In the genomic region with DNA sequence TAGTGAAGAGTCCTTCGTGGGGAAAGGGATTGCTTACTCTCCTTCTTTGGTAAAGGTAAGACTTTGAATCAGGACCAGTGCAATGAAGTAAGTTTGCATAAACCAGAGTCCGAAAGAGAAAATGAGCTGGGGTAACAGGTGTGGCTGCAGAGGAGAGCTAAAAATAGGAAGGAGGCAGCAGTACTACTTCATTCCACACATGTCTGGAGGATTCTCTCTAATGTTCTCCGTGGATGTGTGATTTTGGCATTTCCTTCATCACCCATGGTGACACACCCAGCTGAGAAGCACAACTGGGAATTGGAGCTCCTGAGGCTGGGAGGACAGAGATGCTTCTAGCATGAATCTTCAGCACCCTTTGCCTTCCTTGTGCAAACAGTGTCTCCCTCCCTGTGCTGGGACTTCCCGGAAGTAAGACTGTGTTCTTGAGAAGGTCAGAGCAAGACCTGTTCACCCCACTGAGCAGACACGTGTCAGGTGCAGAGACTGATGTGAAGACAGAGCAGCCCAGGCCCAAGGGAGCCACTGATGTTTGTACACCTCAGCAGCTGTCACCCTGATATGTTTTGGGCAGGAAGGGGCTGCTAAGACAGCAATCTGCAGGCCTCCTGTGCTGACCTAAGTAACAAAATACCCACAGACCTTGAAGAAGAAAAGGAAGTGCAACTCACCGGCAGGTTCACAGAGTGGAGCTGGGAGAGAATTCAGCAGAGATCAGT, we compare ENCODE assay signal across 1 cellular context.
TF ChIP-seq lines count a peak whose summit lies in the region.

No MANE protein-coding gene starts in this region.

TF ChIP-seq in IMR-90, 13 proteins besides CTCF, POLR2A, EP300 and RAD21:
- TF ChIP-seq, protein P1, sequence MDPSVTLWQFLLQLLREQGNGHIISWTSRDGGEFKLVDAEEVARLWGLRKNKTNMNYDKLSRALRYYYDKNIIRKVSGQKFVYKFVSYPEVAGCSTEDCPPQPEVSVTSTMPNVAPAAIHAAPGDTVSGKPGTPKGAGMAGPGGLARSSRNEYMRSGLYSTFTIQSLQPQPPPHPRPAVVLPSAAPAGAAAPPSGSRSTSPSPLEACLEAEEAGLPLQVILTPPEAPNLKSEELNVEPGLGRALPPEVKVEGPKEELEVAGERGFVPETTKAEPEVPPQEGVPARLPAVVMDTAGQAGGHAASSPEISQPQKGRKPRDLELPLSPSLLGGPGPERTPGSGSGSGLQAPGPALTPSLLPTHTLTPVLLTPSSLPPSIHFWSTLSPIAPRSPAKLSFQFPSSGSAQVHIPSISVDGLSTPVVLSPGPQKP (IDR thresholded peaks at IDR 0.05; ENCODE audit: borderline replicate concordance, low read depth, low read length) = no peak
- no peak for TF ChIP-seq SMC3 (IDR thresholded peaks at IDR 0.05; ENCODE audit: low read depth, low read length)
- TF ChIP-seq FOS (IDR thresholded peaks at IDR 0.05; ENCODE audit: low read depth, low read length) = no peak
- no peak for TF ChIP-seq CHD1 (IDR thresholded peaks at IDR 0.05; ENCODE audit: low read depth, low read length)
- TF ChIP-seq, protein P2, sequence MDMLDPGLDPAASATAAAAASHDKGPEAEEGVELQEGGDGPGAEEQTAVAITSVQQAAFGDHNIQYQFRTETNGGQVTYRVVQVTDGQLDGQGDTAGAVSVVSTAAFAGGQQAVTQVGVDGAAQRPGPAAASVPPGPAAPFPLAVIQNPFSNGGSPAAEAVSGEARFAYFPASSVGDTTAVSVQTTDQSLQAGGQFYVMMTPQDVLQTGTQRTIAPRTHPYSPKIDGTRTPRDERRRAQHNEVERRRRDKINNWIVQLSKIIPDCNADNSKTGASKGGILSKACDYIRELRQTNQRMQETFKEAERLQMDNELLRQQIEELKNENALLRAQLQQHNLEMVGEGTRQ (IDR thresholded peaks at IDR 0.05; ENCODE audit: low read depth, low read length) = no peak
- TF ChIP-seq MXI1 (IDR thresholded peaks at IDR 0.05; ENCODE audit: borderline replicate concordance, low read depth, low read length) = no peak
- TF ChIP-seq NFE2L2 (IDR thresholded peaks at IDR 0.05; ENCODE audit: low read depth, low read length) = no peak
- no peak for TF ChIP-seq MAFK (IDR thresholded peaks at IDR 0.05; ENCODE audit: low read depth, low read length)
- TF ChIP-seq BHLHE40 (IDR thresholded peaks at IDR 0.05; ENCODE audit: low read depth, low read length) = no peak
- no peak for TF ChIP-seq RFX5 (IDR thresholded peaks at IDR 0.05; ENCODE audit: low read depth, low read length)
